ENCODE assay signal across 17 cellular contexts in the genomic region with DNA sequence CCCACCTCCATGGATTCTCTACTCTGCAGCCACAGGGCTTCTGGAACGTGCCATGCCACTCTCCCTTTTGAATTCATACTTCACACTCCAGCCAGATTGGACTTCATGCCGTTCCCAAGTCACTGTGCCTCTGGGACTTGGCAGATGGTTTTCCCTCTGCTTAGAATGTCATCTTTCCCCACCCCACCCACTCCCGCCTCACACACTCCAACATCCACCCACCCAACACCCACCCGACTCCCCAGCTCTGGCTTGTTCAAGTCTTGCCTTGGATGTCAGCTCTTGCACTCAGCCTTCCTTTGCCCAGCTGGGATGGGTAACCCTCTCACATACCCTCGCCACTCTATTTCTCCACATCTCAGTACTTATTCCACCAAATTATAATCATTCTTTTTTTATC.
DNase-seq lines count a peak whose midpoint lies in the region; ATAC-seq, FAIRE-seq and TF ChIP-seq lines count a peak whose summit lies in the region.
"Had no signal": no experiment of that assay in that cellular context is flagged by ENCODE, and none has a peak within 500 bp of the region (broad histone marks: within the 10 kb centered on the region; RNA-seq: fewer than 3 reads in every experiment).

No MANE protein-coding gene starts in this region.

- FAIRE-seq in HTR-8/SVneo (lab: Jason Lieb, UNC): peak; percentile 36
- FAIRE-seq: G401.6, GM12891 had no signal

- peak overlapping the region; percentile 3 for H3K27ac Mint-ChIP-seq in activated naive CD4-positive, alpha-beta T cell treated with anti-CD3 and anti-CD28 coated beads, Interleukin-2, amount 50 U/mL, for 24 hours
- H3K27ac Mint-ChIP-seq in activated CD8-positive, alpha-beta T cell treated with anti-CD3 and anti-CD28 coated beads, Interleukin-2, amount 10 ng/mL, durations not matched to agents 7 days and 5 days: no peak overlapping the region
- no peak overlapping the region for H3K27ac Mint-ChIP-seq in type B pancreatic cell
- H3K27ac Mint-ChIP-seq: GM23338 had no signal

- no peaks in the 10 kb centered on the region for H4K20me1 ChIP-seq in osteoblast (ENCODE audit: insufficient read depth, low read length)
- H4K20me1 ChIP-seq: BLaER1 had no signal

- CTCF ChIA-PET in activated CD8-positive, alpha-beta T cell treated with anti-CD3 and anti-CD28 coated beads, Interleukin-2, amount 10 ng/mL, durations not matched to agents 7 days and 5 days (lab: Charles Lee): interaction anchor here (0.6 kb wide), 1 partner anchor 310 kb away, joined by 3 read pairs; no protein-coding TSS in a partner anchor

- no peaks in the 10 kb centered on the region for H3K9me3 ChIP-seq in osteoblast (ENCODE audit: low read depth, low read length)
- H3K9me3 ChIP-seq: BLaER1 had no signal

- no peaks in the 10 kb centered on the region for H3K27me3 ChIP-seq in osteoblast (ENCODE audit: insufficient read depth, low read length)
- H3K27me3 ChIP-seq: BLaER1 had no signal

- no peaks in the 10 kb centered on the region for H3K4me1 ChIP-seq in osteoblast (ENCODE audit: insufficient read depth, low read length)
- H3K4me1 ChIP-seq: BLaER1 had no signal

- H3K36me3 ChIP-seq in osteoblast (ENCODE audit: insufficient read depth, low read length): peaks cover 24% of the 10 kb centered on the region

- no peak for ATAC-seq in activated CD8-positive, alpha-beta T cell treated with anti-CD3 and anti-CD28 coated beads, Interleukin-2, amount 10 ng/mL, durations not matched to agents 7 days and 5 days

- H3K4me2 ChIP-seq in osteoblast (ENCODE audit: insufficient read depth, low read length): no peak overlapping the region
- H3K4me2 ChIP-seq: BLaER1, GM23338 had no signal

- no peaks in the 10 kb centered on the region for H3K27me3 Mint-ChIP-seq in activated naive CD4-positive, alpha-beta T cell treated with anti-CD3 and anti-CD28 coated beads, Interleukin-2, amount 50 U/mL, for 24 hours
- H3K27me3 Mint-ChIP-seq in activated CD8-positive, alpha-beta T cell treated with anti-CD3 and anti-CD28 coated beads, Interleukin-2, amount 10 ng/mL, durations not matched to agents 7 days and 5 days (ENCODE audit: low read depth): no peaks in the 10 kb centered on the region
- H3K27me3 Mint-ChIP-seq in type B pancreatic cell: no peaks in the 10 kb centered on the region
- H3K27me3 Mint-ChIP-seq: CD8-positive, alpha-beta memory T cell had no signal

- POLR2A ChIA-PET in activated CD8-positive, alpha-beta T cell treated with anti-CD3 and anti-CD28 coated beads, Interleukin-2, amount 10 ng/mL, durations not matched to agents 7 days and 5 days (lab: Charles Lee): no interaction called here

- peaks cover 4% of the 10 kb centered on the region for H3K4me1 Mint-ChIP-seq in activated naive CD4-positive, alpha-beta T cell treated with anti-CD3 and anti-CD28 coated beads, Interleukin-2, amount 50 U/mL, for 24 hours
- no peaks in the 10 kb centered on the region for H3K4me1 Mint-ChIP-seq in activated CD8-positive, alpha-beta T cell treated with anti-CD3 and anti-CD28 coated beads, Interleukin-2, amount 10 ng/mL, durations not matched to agents 7 days and 5 days (ENCODE audit: low read depth)
- H3K4me1 Mint-ChIP-seq in type B pancreatic cell (ENCODE audit: unreplicated experiment): no peaks in the 10 kb centered on the region
- H3K4me1 Mint-ChIP-seq: CD8-positive, alpha-beta memory T cell had no signal

- no peaks in the 10 kb centered on the region for H3K79me2 ChIP-seq in osteoblast (ENCODE audit: insufficient read depth, low read length)

- no peak overlapping the region for H3K4me3 ChIP-seq in osteoblast (ENCODE audit: insufficient read depth, low read length)
- H3K4me3 ChIP-seq: BLaER1, GM23338 had no signal

- no peaks in the 10 kb centered on the region for H3K9me3 Mint-ChIP-seq in activated naive CD4-positive, alpha-beta T cell treated with anti-CD3 and anti-CD28 coated beads, Interleukin-2, amount 50 U/mL, for 24 hours
- H3K9me3 Mint-ChIP-seq in activated CD8-positive, alpha-beta T cell treated with anti-CD3 and anti-CD28 coated beads, Interleukin-2, amount 10 ng/mL, durations not matched to agents 7 days and 5 days (ENCODE audit: insufficient read depth): no peaks in the 10 kb centered on the region
- no peaks in the 10 kb centered on the region for H3K9me3 Mint-ChIP-seq in type B pancreatic cell
- H3K9me3 Mint-ChIP-seq: GM23338 had no signal

- no peak for DNase-seq in activated naive CD4-positive, alpha-beta T cell treated with Interleukin-2 at 50 U/mL for 16 hours
- no peak for DNase-seq in HTR-8/SVneo (ENCODE audit: insufficient read length, low spot score)
- peak; percentile 19 for DNase-seq in osteoblast (ENCODE audit: insufficient read length, low spot score, missing footprints)
- no peak for DNase-seq in activated CD8-positive, alpha-beta T cell treated with anti-CD3 and anti-CD28 coated beads, Interleukin-2, amount 10 ng/mL, durations not matched to agents 7 days and 5 days
- DNase-seq in type B pancreatic cell (ENCODE audit: extremely low spot score, unreplicated experiment): no peak
- DNase-seq: 8988T; AML-193; CD8-positive, alpha-beta memory T cell; DMS79 treated with DMSO at 0.1 percent for 48 hours; EL; H7 had no signal

- H3K4me3 Mint-ChIP-seq in activated naive CD4-positive, alpha-beta T cell treated with anti-CD3 and anti-CD28 coated beads, Interleukin-2, amount 50 U/mL, for 24 hours: no peak overlapping the region
- H3K4me3 Mint-ChIP-seq in activated CD8-positive, alpha-beta T cell treated with anti-CD3 and anti-CD28 coated beads, Interleukin-2, amount 10 ng/mL, durations not matched to agents 7 days and 5 days: no peak overlapping the region
- no peak overlapping the region for H3K4me3 Mint-ChIP-seq in type B pancreatic cell
- H3K4me3 Mint-ChIP-seq: CD8-positive, alpha-beta memory T cell; GM23338 had no signal

- peaks cover 24% of the 10 kb centered on the region for H3K36me3 Mint-ChIP-seq in activated naive CD4-positive, alpha-beta T cell treated with anti-CD3 and anti-CD28 coated beads, Interleukin-2, amount 50 U/mL, for 24 hours
- H3K36me3 Mint-ChIP-seq in activated CD8-positive, alpha-beta T cell treated with anti-CD3 and anti-CD28 coated beads, Interleukin-2, amount 10 ng/mL, durations not matched to agents 7 days and 5 days (ENCODE audit: low read depth): peaks cover 21% of the 10 kb centered on the region
- peaks cover 11% of the 10 kb centered on the region for H3K36me3 Mint-ChIP-seq in type B pancreatic cell

- TF ChIP-seq CTCF in osteoblast (IDR thresholded peaks at IDR 0.05; ENCODE audit: extremely low read depth, low read depth, low read length) (no peak), type B pancreatic cell (conservative IDR thresholded peaks at IDR 0.05) (no peak)

- H2AFZ ChIP-seq in osteoblast (ENCODE audit: low read length): no peak overlapping the region
- H2AFZ ChIP-seq: GM23338 had no signal

- H3K27ac ChIP-seq in cingulate gyrus (ENCODE audit: low read depth, low read length) (peak overlapping the region; percentile 35), osteoblast (ENCODE audit: low read depth, low read length) (no peak overlapping the region)
- H3K27ac ChIP-seq: BLaER1 had no signal
